8 cellular contexts compared by ENCODE assay signal in the genomic region with DNA sequence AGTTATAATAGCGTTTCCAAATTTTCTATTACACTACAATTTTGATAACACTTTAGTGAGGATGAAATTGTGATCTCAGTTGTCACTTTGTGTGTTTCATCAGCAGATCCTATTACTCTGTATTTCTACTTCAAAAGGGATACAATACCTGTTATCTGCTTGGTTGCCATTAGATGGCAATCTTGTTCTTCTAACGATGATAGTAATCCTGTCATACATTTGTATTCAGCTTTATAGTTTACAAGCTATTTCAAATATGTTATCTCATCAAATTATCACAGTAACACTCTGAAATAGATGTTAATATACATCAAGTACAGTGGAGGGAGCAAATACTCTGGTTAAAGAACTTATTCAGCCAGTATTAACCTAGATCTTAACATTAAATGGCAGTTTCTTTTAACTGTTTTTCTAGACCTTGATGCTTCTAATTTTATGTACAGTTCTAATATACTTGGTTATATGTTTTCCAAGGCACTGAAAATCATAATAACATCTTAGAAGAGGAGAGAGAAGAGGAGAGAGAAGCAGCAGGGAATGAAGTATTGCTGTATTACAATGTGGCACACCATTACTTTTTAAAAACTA.
DNase-seq lines count a peak whose midpoint lies in the region; ATAC-seq, FAIRE-seq and TF ChIP-seq lines count a peak whose summit lies in the region.

No MANE protein-coding gene starts in this region.

- intact Hi-C loops in activated T-helper 1 cell treated with anti-CD3 and anti-CD28 coated beads, Interleukin-12 subunit alpha, Interleukin-12 subunit beta, Interleukin-2, Interleukin-4 antibody, amounts not matched to agents 30 ng/mL and 10 ng/mL and 1 ng/mL, durations not matched to agents 14 hours and 24 hours and 36 hours (cut with micrococcal nuclease) = no loop called here

- H3K9me3 Mint-ChIP-seq in activated T-helper 1 cell treated with anti-CD3 and anti-CD28 coated beads, Interleukin-12 subunit alpha, Interleukin-12 subunit beta, Interleukin-2, Interleukin-4 antibody, amounts not matched to agents 30 ng/mL and 10 ng/mL and 1 ng/mL, durations not matched to agents 14 hours and 24 hours and 36 hours = no peaks in the 10 kb centered on the region

- H3K4me2 ChIP-seq in DND-41 (ENCODE audit: insufficient read depth, low read length) = no peak overlapping the region

- H3K27me3 ChIP-seq in DND-41 (ENCODE audit: insufficient read depth, low read length, poor library complexity) = no peaks in the 10 kb centered on the region

- no peaks in the 10 kb centered on the region for H4K20me1 ChIP-seq in DND-41 (ENCODE audit: insufficient read depth, low read length)

- H3K9ac ChIP-seq in DND-41 (ENCODE audit: low read depth, low read length) = no peak overlapping the region

- H3K4me1 Mint-ChIP-seq in activated T-helper 1 cell treated with anti-CD3 and anti-CD28 coated beads, Interleukin-12 subunit alpha, Interleukin-12 subunit beta, Interleukin-2, Interleukin-4 antibody, amounts not matched to agents 30 ng/mL and 10 ng/mL and 1 ng/mL, durations not matched to agents 14 hours and 24 hours and 36 hours (ENCODE audit: low read depth) = no peaks in the 10 kb centered on the region

- H3K36me3 ChIP-seq in DND-41 (ENCODE audit: insufficient read depth, low read length) = no peaks in the 10 kb centered on the region

- no peaks in the 10 kb centered on the region for H3K79me2 ChIP-seq in DND-41 (ENCODE audit: insufficient read depth, low read length)

- peak; percentile 75 for TF ChIP-seq CTCF in DND-41 (IDR thresholded peaks at IDR 0.05; ENCODE audit: borderline replicate concordance, extremely low read depth, low read length, poor library complexity, severe bottlenecking)

- DNase-seq in DND-41 = no peak
- peak; percentile 54 for DNase-seq in NCI-H69 (lab: John Stamatoyannopoulos, UW)
- DNase-seq in non-pigmented ciliary epithelial cell (ENCODE audit: low read depth) = peak; percentile 6
- no peak for DNase-seq in occipital lobe (lab: John Stamatoyannopoulos, UW)
- DNase-seq in activated T-helper 1 cell treated with anti-CD3 and anti-CD28 coated beads, Interleukin-12 subunit alpha, Interleukin-12 subunit beta, Interleukin-2, Interleukin-4 antibody, amounts not matched to agents 30 ng/mL and 10 ng/mL and 1 ng/mL, durations not matched to agents 14 hours and 24 hours and 36 hours (ENCODE audit: low spot score) = no peak

- H3K27ac ChIP-seq in DND-41 (ENCODE audit: low read length) = no peak overlapping the region

- H2AFZ ChIP-seq in DND-41 (ENCODE audit: low read depth, low read length) = no peak overlapping the region

- H3K4me1 ChIP-seq in DND-41 (ENCODE audit: insufficient read depth, low read length) = no peaks in the 10 kb centered on the region

- H3K36me3 Mint-ChIP-seq in activated T-helper 1 cell treated with anti-CD3 and anti-CD28 coated beads, Interleukin-12 subunit alpha, Interleukin-12 subunit beta, Interleukin-2, Interleukin-4 antibody, amounts not matched to agents 30 ng/mL and 10 ng/mL and 1 ng/mL, durations not matched to agents 14 hours and 24 hours and 36 hours (ENCODE audit: low read depth) = no peaks in the 10 kb centered on the region

- H3K27me3 Mint-ChIP-seq in activated T-helper 1 cell treated with anti-CD3 and anti-CD28 coated beads, Interleukin-12 subunit alpha, Interleukin-12 subunit beta, Interleukin-2, Interleukin-4 antibody, amounts not matched to agents 30 ng/mL and 10 ng/mL and 1 ng/mL, durations not matched to agents 14 hours and 24 hours and 36 hours (ENCODE audit: insufficient read depth) = peaks cover 3% of the 10 kb centered on the region

- H3K9me3 ChIP-seq in DND-41 (ENCODE audit: insufficient read depth, low read length, severe bottlenecking) = no peaks in the 10 kb centered on the region

- H3K4me3 ChIP-seq in DND-41 (ENCODE audit: low read depth in 1 of 2, low read length in 2 of 2) = no peak overlapping the region

- no peak overlapping the region for H3K27ac Mint-ChIP-seq in activated T-helper 1 cell treated with anti-CD3 and anti-CD28 coated beads, Interleukin-12 subunit alpha, Interleukin-12 subunit beta, Interleukin-2, Interleukin-4 antibody, amounts not matched to agents 30 ng/mL and 10 ng/mL and 1 ng/mL, durations not matched to agents 14 hours and 24 hours and 36 hours

- no peak overlapping the region for H3K4me3 Mint-ChIP-seq in activated T-helper 1 cell treated with anti-CD3 and anti-CD28 coated beads, Interleukin-12 subunit alpha, Interleukin-12 subunit beta, Interleukin-2, Interleukin-4 antibody, amounts not matched to agents 30 ng/mL and 10 ng/mL and 1 ng/mL, durations not matched to agents 14 hours and 24 hours and 36 hours

- ATAC-seq in DND-41 (ENCODE audit: insufficient read depth, low read depth) = peak; percentile 74
- peak; percentile 85 for ATAC-seq in GM19372 (IDR thresholded peaks at IDR 0.05; ENCODE audit: low read depth, unreplicated experiment)
- peak; percentile 94 for ATAC-seq in HG03378 (IDR thresholded peaks at IDR 0.05; ENCODE audit: unreplicated experiment)

- FAIRE-seq in endometrium (lab: Jason Lieb, UNC) = peak; percentile 95

Comparison
In these comparisons a context has a peak if more than half of its experiments do, and no peak if none do; other contexts are left out.
1. DNase-seq: peak in NCI-H69 (single experiment) and non-pigmented ciliary epithelial cell (single experiment); none in DND-41 (single experiment), occipital lobe (single experiment) and activated T-helper 1 cell treated with anti-CD3 and anti-CD28 coated beads, Interleukin-12 subunit alpha, Interleukin-12 subunit beta, Interleukin-2, Interleukin-4 antibody, amounts not matched to agents 30 ng/mL and 10 ng/mL and 1 ng/mL, durations not matched to agents 14 hours and 24 hours and 36 hours (single experiment).
2. Peak in every context shown above with its lines, with median percentiles within 50 percentile points of each other: ATAC-seq.